ENCODE assay signal across 21 cellular contexts in genomic region chr3:144289057-144289456, GRCh38.
A peak's percentile ranks its signal among the peaks of the same experiment; 100 is the strongest.
DNase-seq lines count a peak whose midpoint lies in the region; ATAC-seq, FAIRE-seq and TF ChIP-seq lines count a peak whose summit lies in the region.
"Had no signal": no experiment of that assay in that cellular context is flagged by ENCODE, and none has a peak within 500 bp of the region (broad histone marks: within the 10 kb centered on the region; RNA-seq: fewer than 3 reads in every experiment).

No MANE protein-coding gene starts in this region.

- H3K4me3 Mint-ChIP-seq in activated naive CD8-positive, alpha-beta T cell treated with anti-CD3 and anti-CD28 coated beads, Interleukin-2, amount 50 U/mL, for 24 hours: no peak overlapping the region
- H3K4me3 Mint-ChIP-seq in activated naive CD8-positive, alpha-beta T cell treated with anti-CD3 and anti-CD28 coated beads for 36 hours: no peak overlapping the region
- H3K4me3 Mint-ChIP-seq: B cell; CD4-positive, CD25-positive, alpha-beta regulatory T cell; CD8-positive, alpha-beta T cell had no signal

- no peaks in the 10 kb centered on the region for H3K9me3 Mint-ChIP-seq in activated naive CD8-positive, alpha-beta T cell treated with anti-CD3 and anti-CD28 coated beads, Interleukin-2, amount 50 U/mL, for 24 hours
- H3K9me3 Mint-ChIP-seq in activated naive CD8-positive, alpha-beta T cell treated with anti-CD3 and anti-CD28 coated beads for 36 hours: peaks cover 10% of the 10 kb centered on the region

- H3K4me1 ChIP-seq in GM12878 (ENCODE audit: control insufficient read depth, insufficient read depth, low read length) (no peaks in the 10 kb centered on the region), right atrium auricular region (no peaks in the 10 kb centered on the region), transverse colon (no peaks in the 10 kb centered on the region)
- H3K4me1 ChIP-seq: BLaER1, HAP-1 had no signal

- CTCF ChIA-PET in GM12878 (lab: Yijun Ruan, JAX): no interaction called here

- 65% methylated on average over 3 of the region's 3 CpGs for WGBS in GM12878 (ENCODE audit: insufficient coverage, insufficient replicate concordance, low lambda C conversion rate, missing lambda C conversion rate)
- 83 to 86% methylated on average over 3 of the region's 3 CpGs for WGBS in transverse colon (ENCODE audit: low coverage in 1 of 2), 2 donors

- H3K9me3 ChIP-seq in GM12878 (replicated peaks; ENCODE audit: control insufficient read depth, insufficient read depth, low read length) (peaks cover 2% of the 10 kb centered on the region; the same call in 2 of the 3 replicates), right atrium auricular region (peaks cover 0 to 7% of the 10 kb centered on the region in 2 donors), transverse colon (no peaks in the 10 kb centered on the region)
- H3K9me3 ChIP-seq: HAP-1 had no signal

- H3K36me3 ChIP-seq in GM12878 (ENCODE audit: control insufficient read depth in 2 of 2, insufficient read depth in 2 of 2, low read length in 1 of 2) (no peaks in the 10 kb centered on the region), right atrium auricular region (no peaks in the 10 kb centered on the region), transverse colon (no peaks in the 10 kb centered on the region)
- H3K36me3 ChIP-seq: BLaER1, HAP-1 had no signal

- TF ChIP-seq POLR2A in GM12878 (IDR thresholded peaks at IDR 0.05; ENCODE audit: low read depth, low read length) (no peak), transverse colon (IDR thresholded peaks at IDR 0.05) (no peak)

- no peaks in the 10 kb centered on the region for H3K36me3 Mint-ChIP-seq in activated naive CD8-positive, alpha-beta T cell treated with anti-CD3 and anti-CD28 coated beads, Interleukin-2, amount 50 U/mL, for 24 hours (ENCODE audit: low read depth)
- H3K36me3 Mint-ChIP-seq in activated naive CD8-positive, alpha-beta T cell treated with anti-CD3 and anti-CD28 coated beads for 36 hours: no peaks in the 10 kb centered on the region
- H3K36me3 Mint-ChIP-seq: CD4-positive, CD25-positive, alpha-beta regulatory T cell; CD8-positive, alpha-beta T cell had no signal

- H4K20me1 ChIP-seq in GM12878 (ENCODE audit: control insufficient read depth, insufficient read depth): no peaks in the 10 kb centered on the region
- H4K20me1 ChIP-seq: BLaER1 had no signal

- FAIRE-seq in GM12878 (lab: Jason Lieb, UNC): no peak
- FAIRE-seq: A204.1, G401.6, H54 had no signal

- DNase-seq in activated naive CD8-positive, alpha-beta T cell treated with anti-CD3 and anti-CD28 coated beads, Interleukin-2, amount 50 U/mL, for 24 hours: no peak
- no peak for DNase-seq in activated naive CD8-positive, alpha-beta T cell treated with anti-CD3 and anti-CD28 coated beads for 36 hours
- DNase-seq in GM12878 (ENCODE audit: low read depth, low spot score) (no peak), COR-L47 (lab: John Stamatoyannopoulos, UW) (no peak), right atrium auricular region (ENCODE audit: low spot score) (no peak), transverse colon (no peak)
- DNase-seq: CD4-positive, CD25-positive, alpha-beta regulatory T cell; CD8-positive, alpha-beta T cell; DMS153; DND-41; GOT3 had no signal

- in situ Hi-C loops in GM12878 (cut with MboI): no loop called here
- in situ Hi-C loops in transverse colon (cut with MboI; ENCODE audit: low pct_ligation_motif_present in 1 of 4, low pct_unique_long_range_greater_than_20kb in 1 of 4, low sequenced_read_pairs in 3 of 4): no loop called here

- H3K9ac ChIP-seq in GM12878 (ENCODE audit: control insufficient read depth, insufficient read depth, low read length): no peak overlapping the region
- H3K9ac ChIP-seq: BLaER1 had no signal

- H3K27me3 Mint-ChIP-seq in activated naive CD8-positive, alpha-beta T cell treated with anti-CD3 and anti-CD28 coated beads, Interleukin-2, amount 50 U/mL, for 24 hours: no peaks in the 10 kb centered on the region
- peaks cover 12% of the 10 kb centered on the region for H3K27me3 Mint-ChIP-seq in activated naive CD8-positive, alpha-beta T cell treated with anti-CD3 and anti-CD28 coated beads for 36 hours
- H3K27me3 Mint-ChIP-seq: B cell; CD4-positive, CD25-positive, alpha-beta regulatory T cell had no signal

- RAD21 ChIA-PET in GM12878 (lab: Charles Lee; ENCODE audit: unreplicated experiment): no interaction called here

- peaks cover 2% of the 10 kb centered on the region for H3K4me1 Mint-ChIP-seq in activated naive CD8-positive, alpha-beta T cell treated with anti-CD3 and anti-CD28 coated beads, Interleukin-2, amount 50 U/mL, for 24 hours
- no peaks in the 10 kb centered on the region for H3K4me1 Mint-ChIP-seq in activated naive CD8-positive, alpha-beta T cell treated with anti-CD3 and anti-CD28 coated beads for 36 hours
- H3K4me1 Mint-ChIP-seq: B cell; CD4-positive, CD25-positive, alpha-beta regulatory T cell had no signal

- intact Hi-C loops in GM12878 (cut with micrococcal nuclease; ENCODE audit: unreplicated experiment): no loop called here
- intact Hi-C loops in transverse colon (cut with DNase I; ENCODE audit: low total_unique reads): no loop called here

- TF ChIP-seq CTCF in GM12878 (IDR thresholded peaks at IDR 0.05 in 2 of 3, conservative IDR thresholded peaks at IDR 0.05 in 1 of 3; ENCODE audit: control insufficient read depth in 2 of 3, extremely low read depth in 1 of 3, insufficient read depth in 1 of 3, low read depth in 3 of 3, low read length in 3 of 3) (no peak), right atrium auricular region (IDR thresholded peaks at IDR 0.05) (no peak), transverse colon (IDR thresholded peaks at IDR 0.05) (no peak)

- no TSS peak for BruUV-seq in GM12878 (replicated peaks; lab: Mats Ljungman, UMichigan)

- SMC1A ChIA-PET in GM12878 (lab: Charles Lee; ENCODE audit: uncharacterized antibody, unreplicated experiment): no interaction called here

- H3K27ac ChIP-seq in GM12878 (ENCODE audit: control insufficient read depth, insufficient read depth) (no peak overlapping the region), right atrium auricular region (no peak overlapping the region), transverse colon (no peak overlapping the region)
- H3K27ac ChIP-seq: 22Rv1, BLaER1, C4-2B had no signal

- no peak overlapping the region for H3K4me2 ChIP-seq in GM12878 (ENCODE audit: control insufficient read depth, insufficient read depth)
- H3K4me2 ChIP-seq: BLaER1 had no signal

- ATAC-seq in activated naive CD8-positive, alpha-beta T cell treated with anti-CD3 and anti-CD28 coated beads, Interleukin-2, amount 50 U/mL, for 24 hours: peak; percentile 46
- ATAC-seq in GM19351 (IDR thresholded peaks at IDR 0.05; ENCODE audit: unreplicated experiment) (peak; percentile 77), HG02759 (IDR thresholded peaks at IDR 0.05; ENCODE audit: unreplicated experiment) (peak; percentile 44), GM12878 (no peak)
- ATAC-seq: CD8-positive, alpha-beta T cell had no signal

- no peak overlapping the region for H3K27ac Mint-ChIP-seq in activated naive CD8-positive, alpha-beta T cell treated with anti-CD3 and anti-CD28 coated beads, Interleukin-2, amount 50 U/mL, for 24 hours
- H3K27ac Mint-ChIP-seq in activated naive CD8-positive, alpha-beta T cell treated with anti-CD3 and anti-CD28 coated beads for 36 hours: no peak overlapping the region
- H3K27ac Mint-ChIP-seq: B cell; CD4-positive, CD25-positive, alpha-beta regulatory T cell; CD8-positive, alpha-beta T cell had no signal

- no peak overlapping the region for H2AFZ ChIP-seq in GM12878 (ENCODE audit: control insufficient read depth, low read depth, low read length)

- TF ChIP-seq EP300 in GM12878 (IDR thresholded peaks at IDR 0.05; ENCODE audit: borderline replicate concordance in 1 of 2, control insufficient read depth in 1 of 2, low read depth in 2 of 2, low read length in 2 of 2) (no peak), transverse colon (IDR thresholded peaks at IDR 0.05; ENCODE audit: low read depth) (no peak)

- H3K27me3 ChIP-seq in GM12878 (replicated peaks in 1 of 2; ENCODE audit: control insufficient read depth in 2 of 2, insufficient read depth in 2 of 2, low read length in 1 of 2) (no peaks in the 10 kb centered on the region), right atrium auricular region (no peaks in the 10 kb centered on the region), transverse colon (no peaks in the 10 kb centered on the region)
- H3K27me3 ChIP-seq: BLaER1 had no signal

- H3K79me2 ChIP-seq in GM12878 (ENCODE audit: control insufficient read depth, insufficient read depth, low read length): no peaks in the 10 kb centered on the region

- no peak for TF ChIP-seq RAD21 in GM12878 (IDR thresholded peaks at IDR 0.05; ENCODE audit: insufficient read depth, low read depth, low read length)

- POLR2A ChIA-PET in GM12878 (lab: Charles Lee): no interaction called here

- H3K4me3 ChIP-seq in GM12878: no peak overlapping the region
- no peak overlapping the region for H3K4me3 ChIP-seq in right atrium auricular region
- H3K4me3 ChIP-seq in transverse colon: no peak overlapping the region
- H3K4me3 ChIP-seq: BLaER1, HAP-1 had no signal

TF ChIP-seq in GM12878, 131 proteins besides CTCF, POLR2A, EP300 and RAD21 (continues in another document):
- no peak for TF ChIP-seq NRF1 (conservative IDR thresholded peaks at IDR 0.05; ENCODE audit: low read depth, low read length)
- TF ChIP-seq NR2F1 (conservative IDR thresholded peaks at IDR 0.05): no peak
- TF ChIP-seq SREBF1 (IDR thresholded peaks at IDR 0.05; ENCODE audit: low read length): no peak
- peak; percentile 19; the same call in 1 of the 2 replicates for TF ChIP-seq JUNB (IDR thresholded peaks at IDR 0.05)
- TF ChIP-seq RUNX3 (IDR thresholded peaks at IDR 0.05; ENCODE audit: low read length): peak; percentile 12; the same call in 1 of the 2 replicates
- TF ChIP-seq PAX5 (IDR thresholded peaks at IDR 0.05; ENCODE audit: borderline replicate concordance, low read depth, low read length): no peak
